8 cellular contexts compared by ENCODE assay signal in genomic region chr6:111086685-111087084, GRCh38. TPM values are rescaled to one million over a fixed set of nuclear protein-coding genes. Genes with fewer than 3 reads are reported as not detected.
DNase-seq lines count a peak whose midpoint lies in the region; ATAC-seq and TF ChIP-seq lines count a peak whose summit lies in the region.

No MANE protein-coding gene starts in this region.

- H3K4me3 Mint-ChIP-seq in activated CD4-positive, alpha-beta T cell treated with anti-CD3 and anti-CD28 coated beads, Interleukin-2, amount 10 ng/mL, durations not matched to agents 7 days and 5 days: peak overlapping the region; percentile 74
- peak overlapping the region; percentile 80 for H3K4me3 Mint-ChIP-seq in activated naive CD8-positive, alpha-beta T cell treated with anti-CD3 and anti-CD28 coated beads, Interleukin-2, amount 10 ng/mL, durations not matched to agents 7 days and 5 days

- peak overlapping the region; percentile 80 to 91 (median 88) for H3K4me3 ChIP-seq in liver (ENCODE audit: low read depth in 1 of 3, low read length in 3 of 3)
- H3K4me3 ChIP-seq in thymus (ENCODE audit: low read length): peak overlapping the region; percentile 88

- DNase-seq in activated CD4-positive, alpha-beta T cell treated with anti-CD3 and anti-CD28 coated beads, Interleukin-2, amount 10 ng/mL, durations not matched to agents 7 days and 5 days: no peak
- DNase-seq in activated CD4-positive, alpha-beta T cell treated with anti-CD3 and anti-CD28 coated beads for 1 hour: no peak
- DNase-seq in activated naive CD8-positive, alpha-beta T cell treated with anti-CD3 and anti-CD28 coated beads, Interleukin-2, amount 10 ng/mL, durations not matched to agents 7 days and 5 days: no peak
- DNase-seq in omental fat pad (ENCODE audit: low spot score) (no peak), NCI-H1105 treated with DMSO at 0.1 percent for 48 hours (lab: John Stamatoyannopoulos, UW) (no peak)

- H3K4me1 Mint-ChIP-seq in activated CD4-positive, alpha-beta T cell treated with anti-CD3 and anti-CD28 coated beads, Interleukin-2, amount 10 ng/mL, durations not matched to agents 7 days and 5 days: peaks cover 27% of the 10 kb centered on the region
- H3K4me1 Mint-ChIP-seq in activated naive CD8-positive, alpha-beta T cell treated with anti-CD3 and anti-CD28 coated beads, Interleukin-2, amount 10 ng/mL, durations not matched to agents 7 days and 5 days: peaks cover 23% of the 10 kb centered on the region

- no peaks in the 10 kb centered on the region for H3K27me3 Mint-ChIP-seq in activated CD4-positive, alpha-beta T cell treated with anti-CD3 and anti-CD28 coated beads, Interleukin-2, amount 10 ng/mL, durations not matched to agents 7 days and 5 days
- peaks cover 2% of the 10 kb centered on the region for H3K27me3 Mint-ChIP-seq in activated naive CD8-positive, alpha-beta T cell treated with anti-CD3 and anti-CD28 coated beads, Interleukin-2, amount 10 ng/mL, durations not matched to agents 7 days and 5 days

- CTCF ChIA-PET in activated CD4-positive, alpha-beta T cell treated with anti-CD3 and anti-CD28 coated beads, Interleukin-2, amount 10 ng/mL, durations not matched to agents 7 days and 5 days (lab: Charles Lee): no interaction called here

- H3K36me3 Mint-ChIP-seq in activated CD4-positive, alpha-beta T cell treated with anti-CD3 and anti-CD28 coated beads, Interleukin-2, amount 10 ng/mL, durations not matched to agents 7 days and 5 days (ENCODE audit: low read depth): no peaks in the 10 kb centered on the region
- no peaks in the 10 kb centered on the region for H3K36me3 Mint-ChIP-seq in activated naive CD8-positive, alpha-beta T cell treated with anti-CD3 and anti-CD28 coated beads, Interleukin-2, amount 10 ng/mL, durations not matched to agents 7 days and 5 days

- H3K36me3 ChIP-seq in liver (ENCODE audit: control insufficient read depth in 4 of 4, insufficient read depth in 3 of 4, low read depth in 1 of 4, low read length in 3 of 4): no peaks in the 10 kb centered on the region
- no peaks in the 10 kb centered on the region for H3K36me3 ChIP-seq in thymus (ENCODE audit: control insufficient read depth, insufficient read depth)

- no peak for TF ChIP-seq RAD21 in liver (IDR thresholded peaks at IDR 0.05)

- WGBS in liver: 21% methylated on average over 5 of the region's 5 CpGs
- 24% methylated on average over 5 of the region's 5 CpGs for WGBS in thymus

- no peak overlapping the region for H3K27ac ChIP-seq in liver (ENCODE audit: low read depth in 1 of 2, low read length in 2 of 2)
- H3K27ac ChIP-seq in thymus (ENCODE audit: low read depth): no peak overlapping the region

- H3K9me3 ChIP-seq in liver (ENCODE audit: control insufficient read depth in 4 of 4, low read length in 3 of 4) (no peaks in the 10 kb centered on the region), thymus (ENCODE audit: control insufficient read depth) (no peaks in the 10 kb centered on the region)

- peak overlapping the region in 1 of 2 donors; percentile 45 for H3K9ac ChIP-seq in liver (ENCODE audit: low read depth in 1 of 2, low read length in 2 of 2)

- POLR2A ChIA-PET in activated CD4-positive, alpha-beta T cell treated with anti-CD3 and anti-CD28 coated beads, Interleukin-2, amount 10 ng/mL, durations not matched to agents 7 days and 5 days (lab: Charles Lee): no interaction called here
- POLR2A ChIA-PET in activated naive CD8-positive, alpha-beta T cell treated with anti-CD3 and anti-CD28 coated beads, Interleukin-2, amount 10 ng/mL, durations not matched to agents 7 days and 5 days (lab: Charles Lee): interaction anchor here (0.7 kb wide), 1 partner anchor 85 kb away, joined by 3 read pairs; no protein-coding TSS in a partner anchor

- peak overlapping the region; percentile 65 for H3K27ac Mint-ChIP-seq in activated CD4-positive, alpha-beta T cell treated with anti-CD3 and anti-CD28 coated beads, Interleukin-2, amount 10 ng/mL, durations not matched to agents 7 days and 5 days
- peak overlapping the region; percentile 52 for H3K27ac Mint-ChIP-seq in activated naive CD8-positive, alpha-beta T cell treated with anti-CD3 and anti-CD28 coated beads, Interleukin-2, amount 10 ng/mL, durations not matched to agents 7 days and 5 days

- H3K4me1 ChIP-seq in liver (ENCODE audit: control insufficient read depth in 4 of 4, insufficient read depth in 4 of 4, low read length in 3 of 4): peaks cover 0 to 20% (median 11%) of the 10 kb centered on the region in 4 donors
- peaks cover 17% of the 10 kb centered on the region for H3K4me1 ChIP-seq in thymus (ENCODE audit: control insufficient read depth, insufficient read depth, low read length)

- TF ChIP-seq CTCF in liver (IDR thresholded peaks at IDR 0.05; ENCODE audit: low read depth, low read length, missing input control) (no peak), omental fat pad (IDR thresholded peaks at IDR 0.05) (no peak)

- no peaks in the 10 kb centered on the region for H3K9me3 Mint-ChIP-seq in activated CD4-positive, alpha-beta T cell treated with anti-CD3 and anti-CD28 coated beads, Interleukin-2, amount 10 ng/mL, durations not matched to agents 7 days and 5 days
- H3K9me3 Mint-ChIP-seq in activated naive CD8-positive, alpha-beta T cell treated with anti-CD3 and anti-CD28 coated beads, Interleukin-2, amount 10 ng/mL, durations not matched to agents 7 days and 5 days: no peaks in the 10 kb centered on the region

- ATAC-seq in activated naive CD8-positive, alpha-beta T cell treated with anti-CD3 and anti-CD28 coated beads, Interleukin-2, amount 10 ng/mL, durations not matched to agents 7 days and 5 days (ENCODE audit: low read depth): no peak
- no peak for ATAC-seq in omental fat pad (ENCODE audit: low FRiP score)
- ATAC-seq in GM19395 (IDR thresholded peaks at IDR 0.05; ENCODE audit: unreplicated experiment): no peak

- H3K27me3 ChIP-seq in liver (ENCODE audit: control insufficient read depth in 4 of 4, insufficient read depth in 4 of 4, low read length in 3 of 4) (no peaks in the 10 kb centered on the region), thymus (ENCODE audit: control insufficient read depth, insufficient read depth) (no peaks in the 10 kb centered on the region)

TF ChIP-seq in liver, 16 proteins besides CTCF, POLR2A, EP300 and RAD21 (continues in another document):
- TF ChIP-seq EGR1 (IDR thresholded peaks at IDR 0.05; ENCODE audit: low read depth in 2 of 2) (no peak), FOXA1 (IDR thresholded peaks at IDR 0.05) (no peak), ATF3 (IDR thresholded peaks at IDR 0.05) (no peak), MAX (IDR thresholded peaks at IDR 0.05) (no peak), REST (IDR thresholded peaks at IDR 0.05) (no peak), HNF4G (IDR thresholded peaks at IDR 0.05) (no peak), JUND (IDR thresholded peaks at IDR 0.05) (no peak), SP1 (IDR thresholded peaks at IDR 0.05) (no peak), ZBTB33 (IDR thresholded peaks at IDR 0.05) (no peak)

RNA-seq across cellular contexts. Expression of gene SLC16A10, which starts 0.6 kb away (rescaled TPM):
- total RNA-seq in activated CD4-positive, alpha-beta T cell treated with anti-CD3 and anti-CD28 coated beads, Interleukin-2, amount 10 ng/mL, durations not matched to agents 7 days and 5 days: 1 to 10 TPM; 3.2 TPM
- total RNA-seq in activated naive CD8-positive, alpha-beta T cell treated with anti-CD3 and anti-CD28 coated beads, Interleukin-2, amount 10 ng/mL, durations not matched to agents 7 days and 5 days: 1 to 10 TPM; 6.8 to 7.1 TPM
- 10 to 100 TPM; 11.0 to 16.7 TPM for total RNA-seq in liver
- polyA plus RNA-seq in liver: 1 to 10 TPM; 1.8 to 5.8 TPM
- 15.0 TPM for polyA plus RNA-seq in thymus
- 10 to 100 TPM in 3 of 4 donors, 1 to 10 TPM in 1; 1.1 to 70.5 (median 19.6) TPM for total RNA-seq in omental fat pad
